32 cellular contexts compared by ENCODE assay signal in genomic region chr15:61755461-61755860, GRCh38.
"Had no signal": no experiment of that assay in that cellular context is flagged by ENCODE, and none has a peak within 500 bp of the region (broad histone marks: within the 10 kb centered on the region; RNA-seq: fewer than 3 reads in every experiment).

No MANE protein-coding gene starts in this region.

- H3K27me3 ChIP-seq: adrenal gland, ascending aorta, breast epithelium, cardiac muscle cell, colonic mucosa had no signal

- H3K9me3 ChIP-seq: adrenal gland, ascending aorta, breast epithelium, colonic mucosa, heart left ventricle had no signal

- H3K4me3 ChIP-seq: adrenal gland, ascending aorta, breast epithelium, cardiac muscle cell, colonic mucosa, heart left ventricle had no signal

- ATAC-seq: activated CD4-positive, CD25-positive, alpha-beta regulatory T cell treated with anti-CD3 and anti-CD28 coated beads, Interleukin-2, amount 50 U/mL, for 24 hours; activated CD8-positive, alpha-beta T cell treated with anti-CD3 and anti-CD28 coated beads for 36 hours; activated T-cell treated with anti-CD3 and anti-CD28 coated beads, Interleukin-2, amount 50 U/mL, for 4 hours; activated T-helper 17 cell treated with anti-CD3 and anti-CD28 coated beads, Interleukin-2, amount 50 U/mL, for 72 hours; heart left ventricle; T-helper 17 cell had no signal

- H3K4me1 Mint-ChIP-seq: activated B cell treated with CpG ODN at 0.5 μM for 24 hours; activated T-helper 17 cell treated with anti-CD3 and anti-CD28 coated beads, Interleukin-2, amount 50 U/mL, for 72 hours; T-helper 17 cell had no signal

- H3K27ac ChIP-seq: adrenal gland, ascending aorta, breast epithelium, cardiac muscle cell, colonic mucosa, epithelial cell of prostate, heart left ventricle, WERI-Rb-1 had no signal

- DNase-seq: activated B cell treated with CpG ODN at 0.5 μM for 24 hours; activated CD4-positive, alpha-beta T cell treated with anti-CD3 and anti-CD28 coated beads for 48 hours; activated CD4-positive, alpha-beta T cell treated with anti-CD3 and anti-CD28 coated beads, Interleukin-2, amount 50 U/mL, for 1 hour; activated CD4-positive, alpha-beta T cell treated with anti-CD3 and anti-CD28 coated beads, Interleukin-2, amount 50 U/mL, for 48 hours; activated CD8-positive, alpha-beta memory T cell treated with anti-CD3 and anti-CD28 coated beads for 24 hours; activated CD8-positive, alpha-beta T cell treated with anti-CD3 and anti-CD28 coated beads for 36 hours; activated effector memory CD4-positive, alpha-beta T cell treated with Interleukin-2 at 50 U/mL for 16 hours; activated gamma-delta T cell treated with Interleukin-2 at 50 U/mL for 16 hours; activated naive CD4-positive, alpha-beta T cell treated with anti-CD3 and anti-CD28 coated beads, Interleukin-2, amount 50 U/mL, for 16 hours; activated naive CD4-positive, alpha-beta T cell treated with Interleukin-2 at 50 U/mL for 16 hours; activated T-cell treated with anti-CD3 and anti-CD28 coated beads, Interleukin-2, amount 50 U/mL, for 4 hours; adrenal gland; amygdala; central memory CD4-positive, alpha-beta T cell; cerebellar nuclear complex; colonic mucosa; effector CD8-positive, alpha-beta T cell; glutamatergic neuron; heart left ventricle; T-helper 1 cell; T-helper 17 cell; T1000; WERI-Rb-1 had no signal

- H3K36me3 ChIP-seq: adrenal gland, ascending aorta, breast epithelium, cardiac muscle cell, colonic mucosa, heart left ventricle, WERI-Rb-1 had no signal

- H3K9me3 Mint-ChIP-seq: activated B cell treated with CpG ODN at 0.5 μM for 24 hours; activated CD8-positive, alpha-beta T cell treated with anti-CD3 and anti-CD28 coated beads for 36 hours; activated T-cell treated with anti-CD3 and anti-CD28 coated beads, Interleukin-2, amount 50 U/mL, for 4 hours; activated T-helper 17 cell treated with anti-CD3 and anti-CD28 coated beads, Interleukin-2, amount 50 U/mL, for 72 hours; brain; T-helper 2 cell treated with Interferon-gamma antibody and Interleukin-4, amounts not matched to agents 5 μg/mL and 100 μg/mL, for 36 hours had no signal

- H3K27ac Mint-ChIP-seq: activated B cell treated with CpG ODN at 0.5 μM for 24 hours; activated CD8-positive, alpha-beta T cell treated with anti-CD3 and anti-CD28 coated beads for 36 hours; activated naive CD8-positive, alpha-beta T cell; activated T-helper 17 cell treated with anti-CD3 and anti-CD28 coated beads, Interleukin-2, amount 50 U/mL, for 72 hours; brain; T-helper 17 cell; T-helper 2 cell treated with Interferon-gamma antibody and Interleukin-4, amounts not matched to agents 5 μg/mL and 100 μg/mL, for 36 hours had no signal

- H3K4me3 Mint-ChIP-seq: activated B cell treated with CpG ODN at 0.5 μM for 24 hours; activated CD8-positive, alpha-beta T cell treated with anti-CD3 and anti-CD28 coated beads for 36 hours; activated naive CD8-positive, alpha-beta T cell; activated T-cell treated with anti-CD3 and anti-CD28 coated beads, Interleukin-2, amount 50 U/mL, for 4 hours; activated T-helper 17 cell treated with anti-CD3 and anti-CD28 coated beads, Interleukin-2, amount 50 U/mL, for 72 hours; brain; T-helper 17 cell; T-helper 2 cell treated with Interferon-gamma antibody and Interleukin-4, amounts not matched to agents 5 μg/mL and 100 μg/mL, for 36 hours had no signal

- H3K4me1 ChIP-seq: adrenal gland, ascending aorta, breast epithelium, colonic mucosa, heart left ventricle had no signal
